Comparison of ENCODE assay signal across 28 cellular contexts in the genomic region with DNA sequence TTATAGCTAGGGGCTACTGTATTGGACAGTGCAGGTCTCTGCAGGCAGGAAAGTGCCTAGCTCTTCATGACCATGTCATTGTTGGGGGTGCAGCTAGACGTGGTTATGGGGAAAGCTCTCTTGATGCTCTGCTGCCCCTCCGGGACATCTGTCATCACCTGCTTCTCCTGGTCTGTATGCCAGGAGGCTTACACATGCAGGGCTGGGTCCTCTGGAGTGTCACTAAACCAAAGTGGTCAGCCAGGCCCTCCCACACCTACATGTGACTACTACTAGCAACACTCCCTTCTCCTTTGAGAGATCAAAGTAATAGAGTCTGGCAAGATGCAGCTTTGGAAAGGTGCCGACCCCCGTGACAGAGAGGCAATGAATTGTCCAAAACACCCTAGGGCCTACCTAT.
"Had no signal": no experiment of that assay in that cellular context is flagged by ENCODE, and none has a peak within 500 bp of the region (broad histone marks: within the 10 kb centered on the region; RNA-seq: fewer than 3 reads in every experiment).

No MANE protein-coding gene starts in this region.

- H3K36me3 Mint-ChIP-seq: naive thymus-derived CD8-positive, alpha-beta T cell had no signal

- H3K27me3 ChIP-seq: colonic mucosa, gastrocnemius medialis, heart left ventricle, neutrophil, right atrium auricular region, suprapubic skin, transverse colon, upper lobe of right lung, uterus had no signal

- H3K9me3 Mint-ChIP-seq: dendritic cell treated with granulocyte-macrophage colony-stimulating factor and Interleukin-4, amounts not matched to agents 40 ng/mL and 50 ng/mL, for 4 days; naive thymus-derived CD8-positive, alpha-beta T cell; stimulated activated naive CD8-positive, alpha-beta T cell treated with anti-CD3 and anti-CD28 coated beads, Interleukin-15, amount 100 ng/mL, for 72 hours had no signal

- H2AFZ ChIP-seq: parathyroid adenoma had no signal

- DNase-seq: colonic mucosa; effector CD8-positive, alpha-beta T cell; endodermal cell; foreskin fibroblast; gastrocnemius medialis; heart left ventricle; hippocampal formation; left colon; left ventricle myocardium superior; lower lobe of right lung; naive thymus-derived CD8-positive, alpha-beta T cell; spleen; stimulated activated CD4-positive, alpha-beta T cell treated with anti-CD3 and anti-CD28 coated beads, Interleukin-4, amount 100 ng/mL, for 4 hours; stimulated activated naive CD4-positive, alpha-beta T cell; stimulated activated naive CD8-positive, alpha-beta T cell treated with anti-CD3 and anti-CD28 coated beads, Interleukin-15, amount 100 ng/mL, for 72 hours; transverse colon; upper lobe of right lung; uterus had no signal

- H3K4me3 ChIP-seq: colonic mucosa, gastrocnemius medialis, heart left ventricle, lower lobe of right lung, prostate gland, right atrium auricular region, skin epidermis, spleen, suprapubic skin, transverse colon, upper lobe of right lung, uterus had no signal

- H3K9ac ChIP-seq: parathyroid adenoma had no signal

- ATAC-seq: esophagus mucosa; gastrocnemius medialis; heart left ventricle; left colon; left ventricle myocardium superior; lower lobe of right lung; naive thymus-derived CD8-positive, alpha-beta T cell; sciatic nerve; stimulated activated naive CD8-positive, alpha-beta T cell treated with anti-CD3 and anti-CD28 coated beads, Interleukin-15, amount 100 ng/mL, for 72 hours; upper lobe of right lung had no signal

- H3K79me2 ChIP-seq: parathyroid adenoma had no signal

- H3K36me3 ChIP-seq: colonic mucosa, gastrocnemius medialis, heart left ventricle, lower lobe of right lung, neutrophil, prostate gland, right atrium auricular region, spleen, suprapubic skin, transverse colon, upper lobe of right lung, uterus had no signal

- H3K4me1 Mint-ChIP-seq: naive thymus-derived CD8-positive, alpha-beta T cell; stimulated activated naive CD8-positive, alpha-beta T cell treated with anti-CD3 and anti-CD28 coated beads, Interleukin-15, amount 100 ng/mL, for 72 hours had no signal

- H3K27ac ChIP-seq: colonic mucosa, epithelial cell of prostate, gastrocnemius medialis, heart left ventricle, lower lobe of right lung, neutrophil, parathyroid adenoma, prostate gland, right atrium auricular region, skin epidermis, spleen, suprapubic skin, transverse colon, upper lobe of right lung, uterus had no signal

- H3K9me3 ChIP-seq: colonic mucosa, gastrocnemius medialis, heart left ventricle, lower lobe of right lung, neutrophil, prostate gland, right atrium auricular region, spleen, suprapubic skin, transverse colon, upper lobe of right lung, uterus had no signal

- H3K27ac Mint-ChIP-seq: dendritic cell treated with granulocyte-macrophage colony-stimulating factor and Interleukin-4, amounts not matched to agents 40 ng/mL and 50 ng/mL, for 4 days; endodermal cell; stimulated activated naive CD8-positive, alpha-beta T cell treated with anti-CD3 and anti-CD28 coated beads, Interleukin-15, amount 100 ng/mL, for 72 hours had no signal

- H3K4me3 Mint-ChIP-seq: dendritic cell treated with granulocyte-macrophage colony-stimulating factor and Interleukin-4, amounts not matched to agents 40 ng/mL and 50 ng/mL, for 4 days; endodermal cell; naive thymus-derived CD8-positive, alpha-beta T cell; stimulated activated naive CD8-positive, alpha-beta T cell treated with anti-CD3 and anti-CD28 coated beads, Interleukin-15, amount 100 ng/mL, for 72 hours had no signal

- H3K27me3 Mint-ChIP-seq: dendritic cell treated with granulocyte-macrophage colony-stimulating factor and Interleukin-4, amounts not matched to agents 40 ng/mL and 50 ng/mL, for 4 days had no signal

- H3K4me1 ChIP-seq: colonic mucosa, gastrocnemius medialis, parathyroid adenoma, prostate gland, suprapubic skin, transverse colon, uterus had no signal
